ENCODE assay signal across 24 cellular contexts in genomic region chr12:22876262-22876661, GRCh38.
"Had no signal": no experiment of that assay in that cellular context is flagged by ENCODE, and none has a peak within 500 bp of the region (broad histone marks: within the 10 kb centered on the region; RNA-seq: fewer than 3 reads in every experiment).

No MANE protein-coding gene starts in this region.

- H3K9me3 ChIP-seq: colonic mucosa, esophagus muscularis mucosa, gastrocnemius medialis, gastroesophageal sphincter, heart left ventricle, heart right ventricle had no signal

- DNase-seq: colonic mucosa; cortex of kidney; dermis blood vessel endothelial cell; dorsolateral prefrontal cortex; effector CD4-positive, alpha-beta T cell; effector CD8-positive, alpha-beta T cell; effector memory CD4-positive, alpha-beta T cell; effector memory CD8-positive, alpha-beta T cell; erythroblast; esophagus squamous epithelium; foreskin fibroblast; foreskin melanocyte; gastrocnemius medialis; glutamatergic neuron; head of caudate nucleus; heart left ventricle; heart right ventricle had no signal

- H3K27me3 ChIP-seq: colonic mucosa, dorsolateral prefrontal cortex, esophagus muscularis mucosa, esophagus squamous epithelium, foreskin keratinocyte, gastrocnemius medialis, gastroesophageal sphincter, heart left ventricle, heart right ventricle, hepatocyte had no signal

- H2AFZ ChIP-seq: hepatocyte had no signal

- H3K36me3 ChIP-seq: colonic mucosa, esophagus muscularis mucosa, esophagus squamous epithelium, gastrocnemius medialis, gastroesophageal sphincter, heart left ventricle, heart right ventricle had no signal

- H3K27ac ChIP-seq: colonic mucosa, coronary artery, dorsolateral prefrontal cortex, epithelial cell of prostate, esophagus muscularis mucosa, esophagus squamous epithelium, foreskin keratinocyte, gastrocnemius medialis, gastroesophageal sphincter, heart left ventricle, heart right ventricle, hepatocyte had no signal

- H3K4me2 ChIP-seq: hepatocyte had no signal

- H3K4me1 ChIP-seq: colonic mucosa, esophagus muscularis mucosa, esophagus squamous epithelium, gastrocnemius medialis, gastroesophageal sphincter, heart left ventricle, heart right ventricle had no signal

- H3K4me3 ChIP-seq: colonic mucosa, coronary artery, dorsolateral prefrontal cortex, esophagus muscularis mucosa, esophagus squamous epithelium, gastrocnemius medialis, gastroesophageal sphincter, heart left ventricle, heart right ventricle, hepatocyte had no signal

- H3K9me3 Mint-ChIP-seq: effector memory CD8-positive, alpha-beta T cell had no signal

- H3K4me3 Mint-ChIP-seq: dendritic cell treated with granulocyte-macrophage colony-stimulating factor and Interleukin-4, amounts not matched to agents 40 ng/mL and 50 ng/mL, for 4 days; effector memory CD8-positive, alpha-beta T cell had no signal

- H3K27ac Mint-ChIP-seq: dendritic cell treated with granulocyte-macrophage colony-stimulating factor and Interleukin-4, amounts not matched to agents 40 ng/mL and 50 ng/mL, for 4 days; effector memory CD8-positive, alpha-beta T cell had no signal

- H3K27me3 Mint-ChIP-seq: dendritic cell treated with granulocyte-macrophage colony-stimulating factor and Interleukin-4, amounts not matched to agents 40 ng/mL and 50 ng/mL, for 4 days had no signal
